In genomic region chr4:61308033-61308432, GRCh38 we compare ENCODE assay signal across 4 cellular contexts.
"Had no signal": no experiment of that assay in that cellular context is flagged by ENCODE, and none has a peak within 500 bp of the region (broad histone marks: within the 10 kb centered on the region; RNA-seq: fewer than 3 reads in every experiment).

No MANE protein-coding gene starts in this region.

- ATAC-seq: GM23338 had no signal

- H3K4me3 Mint-ChIP-seq: GM23338, H9 had no signal

- DNase-seq: H9, HCEC 1CT, IMR-90 had no signal

- H3K27ac Mint-ChIP-seq: GM23338 had no signal

- H3K4me3 ChIP-seq: GM23338 had no signal

- H3K9me3 Mint-ChIP-seq: GM23338, H9 had no signal
